ENCODE assay signal across 21 cellular contexts in the genomic region with DNA sequence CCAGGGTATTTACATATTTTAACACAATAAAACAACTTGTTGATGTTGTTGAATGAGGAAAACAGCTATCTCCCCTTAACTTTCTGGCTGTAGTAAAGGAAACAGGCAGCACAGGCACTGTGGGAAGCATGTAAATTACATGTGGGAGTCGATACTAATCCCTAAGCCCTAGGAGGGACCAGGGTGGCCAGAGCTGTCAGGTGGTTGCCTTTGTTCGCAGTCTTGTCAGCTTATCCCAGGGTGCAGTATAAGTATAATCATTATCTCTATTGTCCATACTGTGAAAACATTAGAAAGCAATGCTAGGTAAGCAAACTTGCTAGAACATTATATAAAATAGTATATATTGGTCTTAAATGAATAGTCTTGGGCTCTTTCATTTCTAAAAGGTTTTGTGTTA.
"Had no signal": no experiment of that assay in that cellular context is flagged by ENCODE, and none has a peak within 500 bp of the region (broad histone marks: within the 10 kb centered on the region; RNA-seq: fewer than 3 reads in every experiment).

No MANE protein-coding gene starts in this region.

- H3K36me3 ChIP-seq: gastrocnemius medialis, left lung, lower lobe of right lung had no signal

- H3K27me3 ChIP-seq: dorsolateral prefrontal cortex, gastrocnemius medialis, left lung had no signal

- H3K9me3 ChIP-seq: gastrocnemius medialis had no signal

- H3K4me1 Mint-ChIP-seq: memory B cell, naive B cell had no signal

- H3K4me1 ChIP-seq: gastrocnemius medialis, psoas muscle had no signal

- H3K27ac Mint-ChIP-seq: memory B cell, mesothelial cell of epicardium, naive B cell, nephron progenitor cell had no signal

- H3K27ac ChIP-seq: dorsolateral prefrontal cortex, gastrocnemius medialis, left lung, lower lobe of right lung, psoas muscle, skin epidermis had no signal

- H3K4me3 ChIP-seq: coronary artery, dorsolateral prefrontal cortex, gastrocnemius medialis, left lung, lower lobe of right lung, psoas muscle, skin epidermis had no signal

- H3K36me3 Mint-ChIP-seq: memory B cell, naive B cell had no signal

- DNase-seq: dorsolateral prefrontal cortex; effector memory CD4-positive, alpha-beta T cell; gastrocnemius medialis; glutamatergic neuron; left lung; lower lobe of right lung; naive B cell; nephron progenitor cell; psoas muscle; retina; stimulated activated CD4-positive, alpha-beta T cell treated with anti-CD3 and anti-CD28 coated beads, Interleukin-12 subunit alpha, Interleukin-12 subunit beta, amount 100 ng/mL, for 4 hours; stimulated activated naive CD4-positive, alpha-beta T cell treated with Interleukin-2 at 50 U/mL for 16 hours; trophoblast cell had no signal

- ATAC-seq: esophagus mucosa, gastrocnemius medialis, left lung, lower lobe of right lung, psoas muscle, sciatic nerve had no signal

- H3K4me3 Mint-ChIP-seq: memory B cell, mesothelial cell of epicardium, naive B cell, nephron progenitor cell had no signal

- FAIRE-seq: endometrium, keratinocyte had no signal

- H3K27me3 Mint-ChIP-seq: memory B cell, naive B cell had no signal
